Comparison of ENCODE assay signal across 28 cellular contexts in genomic region chr15:73394782-73395181, GRCh38. TPM values are rescaled to one million over a fixed set of nuclear protein-coding genes. Genes with fewer than 3 reads are reported as not detected.
DNase-seq lines count a peak whose midpoint lies in the region; ATAC-seq and TF ChIP-seq lines count a peak whose summit lies in the region.
"Had no signal": no experiment of that assay in that cellular context is flagged by ENCODE, and none has a peak within 500 bp of the region (broad histone marks: within the 10 kb centered on the region; RNA-seq: fewer than 3 reads in every experiment).

No MANE protein-coding gene starts in this region.

- no peak for TF ChIP-seq CTCF in right atrium auricular region (IDR thresholded peaks at IDR 0.05)
- TF ChIP-seq CTCF in heart right ventricle (IDR thresholded peaks at IDR 0.05) = no peak

- ATAC-seq in Right ventricle myocardium inferior (peak; percentile 92), heart right ventricle (peak; percentile 82 to 98 (median 94))
- ATAC-seq: HCT116, HepG2 had no signal

- no peak overlapping the region for H3K4me3 ChIP-seq in right atrium auricular region
- H3K4me3 ChIP-seq in heart right ventricle = no peak overlapping the region
- H3K4me3 ChIP-seq: Peyer's patch had no signal

- no peaks in the 10 kb centered on the region for H3K27me3 ChIP-seq in right atrium auricular region
- H3K27me3 ChIP-seq in heart right ventricle = peaks cover 0 to 13% (median 0%) of the 10 kb centered on the region in 7 donors
- H3K27me3 ChIP-seq: Peyer's patch had no signal

- H3K27ac ChIP-seq in right atrium auricular region = no peak overlapping the region
- H3K27ac ChIP-seq in heart right ventricle = no peak overlapping the region
- H3K27ac ChIP-seq: HL-60, Peyer's patch had no signal

- peaks cover 0 to 33% of the 10 kb centered on the region in 2 donors for H3K4me1 ChIP-seq in right atrium auricular region
- H3K4me1 ChIP-seq in heart right ventricle = peaks cover 0 to 39% (median 12%) of the 10 kb centered on the region in 9 donors
- H3K4me1 ChIP-seq: Peyer's patch had no signal

- intact Hi-C loops in Right ventricle myocardium inferior (cut with DNase I) = loop anchor here (2.0 to 5.0 kb wide), 2 partner anchors 20 to 123 kb away; no protein-coding TSS in a partner anchor
- intact Hi-C loops in heart right ventricle (cut with DNase I) = loop anchor here in 3 of 10 donors (1.0 to 5.0 kb wide), 2 partner anchors 20 to 123 kb away; no protein-coding TSS in a partner anchor

- H3K9me3 ChIP-seq in right atrium auricular region (no peaks in the 10 kb centered on the region), heart right ventricle (no peaks in the 10 kb centered on the region)
- H3K9me3 ChIP-seq: Peyer's patch, SK-N-SH had no signal

- H3K36me3 ChIP-seq in right atrium auricular region (no peaks in the 10 kb centered on the region), heart right ventricle (no peaks in the 10 kb centered on the region)
- H3K36me3 ChIP-seq: Peyer's patch had no signal

- DNase-seq in Right ventricle myocardium inferior (ENCODE audit: missing footprints) (no peak), right atrium auricular region (ENCODE audit: low spot score) (no peak), cerebellar cortex (ENCODE audit: low spot score) (peak; percentile 83), heart right ventricle (peak; percentile 67 to 69), pons (ENCODE audit: low spot score) (peak; percentile 2), T-helper 2 cell (no peak), NCI-H1417 (lab: John Stamatoyannopoulos, UW) (no peak)
- no peak for DNase-seq in NK-92 treated with Interleukin-12 subunit alpha and Interleukin-12 subunit beta, amount 100 ng/mL, for 24 hours (lab: John Stamatoyannopoulos, UW)
- DNase-seq: 8988T, ACHN, Calu3, DMS79, EL, GF-D8, Karpas-422, NCI-H1092 treated with DMSO at 0.1 percent for 48 hours, NCI-H1436 treated with DMSO at 0.1 percent for 48 hours, NCI-H2029, NCI-H526, OCI-M1, Peyer's patch, SK-N-SH had no signal

RNA-seq across cellular contexts. Expression of gene HCN4, which starts 26.0 kb away (rescaled TPM):
- 21.4 TPM for total RNA-seq in Right ventricle myocardium inferior
- total RNA-seq in right atrium auricular region = 10 to 100 TPM in 1 of 2 donors, 1 to 10 TPM in 1; 6.9 to 45.3 TPM
- total RNA-seq in heart right ventricle = 10 to 100 TPM in 4 of 10 donors, 1 to 10 TPM in 6; 4.1 to 24.9 (median 7.9) TPM
- 1 to 10 TPM; 2.2 to 4.4 TPM for polyA plus RNA-seq in heart right ventricle
- total RNA-seq: HepG2, HT-29 had no signal
- polyA plus RNA-seq: BJ, HepG2, SK-N-SH had no signal

RNA-seq across cellular contexts. Expression of gene REC114, which starts 48.2 kb away (rescaled TPM):
- total RNA-seq in Right ventricle myocardium inferior (0.60 TPM), right atrium auricular region (1 to 10 TPM in 1 of 2 donors, not detected in 1; 4.6 TPM), heart right ventricle (under 1 TPM in 4 of 10 donors, not detected in 6; 0.28 to 0.62 (median 0.44) TPM)
- polyA plus RNA-seq in heart right ventricle = not detected
- total RNA-seq: Calu3, H4, HepG2, HT-29, Peyer's patch had no signal
- polyA plus RNA-seq: BJ, HepG2, SK-N-SH had no signal

Comparison
In these comparisons a context has a peak if more than half of its experiments do, and no peak if none do; other contexts are left out.
1. DNase-seq: peak in cerebellar cortex (single experiment), heart right ventricle (2 of 2) and pons (single experiment); none in Right ventricle myocardium inferior (single experiment), right atrium auricular region (single experiment), T-helper 2 cell (0 of 5), NK-92 treated with Interleukin-12 subunit alpha and Interleukin-12 subunit beta, amount 100 ng/mL, for 24 hours (single experiment) and NCI-H1417 (0 of 3).